Comparison of ENCODE assay signal across 16 cellular contexts in the genomic region with DNA sequence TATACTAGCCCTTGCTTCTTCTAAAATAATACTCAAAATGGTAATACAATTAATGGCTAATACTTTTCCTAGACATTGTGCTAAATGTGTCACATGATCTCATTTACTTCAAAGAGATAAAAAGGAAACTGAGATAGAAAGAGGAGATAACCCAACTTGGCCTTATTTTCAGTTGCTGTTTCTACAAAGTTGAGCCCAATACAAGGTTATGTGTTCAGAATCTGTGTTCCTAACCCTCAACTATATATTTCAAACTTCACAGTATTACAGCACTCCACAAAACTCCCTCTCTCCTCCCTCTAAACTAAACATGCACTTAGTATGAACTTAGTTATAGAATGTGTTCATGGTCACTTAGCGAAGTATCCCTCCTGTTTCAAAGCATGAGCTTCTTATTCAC.
"Had no signal": no experiment of that assay in that cellular context is flagged by ENCODE, and none has a peak within 500 bp of the region (broad histone marks: within the 10 kb centered on the region; RNA-seq: fewer than 3 reads in every experiment).

No MANE protein-coding gene starts in this region.

- H3K4me3 Mint-ChIP-seq: naive thymus-derived CD4-positive, alpha-beta T cell had no signal

- H3K27me3 Mint-ChIP-seq: naive thymus-derived CD4-positive, alpha-beta T cell had no signal

- DNase-seq: dorsolateral prefrontal cortex; effector CD4-positive, alpha-beta T cell; effector memory CD4-positive, alpha-beta T cell; foreskin keratinocyte; heart left ventricle; left cardiac atrium; left lung; left ventricle myocardium superior; lower lobe of right lung; mesenchymal stem cell; midbrain; naive thymus-derived CD4-positive, alpha-beta T cell had no signal

- H3K36me3 Mint-ChIP-seq: naive thymus-derived CD4-positive, alpha-beta T cell had no signal

- H3K27ac Mint-ChIP-seq: naive thymus-derived CD4-positive, alpha-beta T cell had no signal

- H3K36me3 ChIP-seq: esophagus muscularis mucosa, gastroesophageal sphincter, heart left ventricle, left lung, lower lobe of right lung had no signal

- H3K27ac ChIP-seq: coronary artery, dorsolateral prefrontal cortex, esophagus muscularis mucosa, foreskin keratinocyte, gastroesophageal sphincter, heart left ventricle, hepatocyte, left lung, lower lobe of right lung had no signal

- H3K4me3 ChIP-seq: coronary artery, dorsolateral prefrontal cortex, esophagus muscularis mucosa, gastroesophageal sphincter, heart left ventricle, hepatocyte, left lung, lower lobe of right lung had no signal

- H3K9me3 ChIP-seq: esophagus muscularis mucosa, gastroesophageal sphincter, heart left ventricle, left lung, lower lobe of right lung had no signal

- H3K4me1 Mint-ChIP-seq: naive thymus-derived CD4-positive, alpha-beta T cell had no signal
